Comparison of ENCODE assay signal across 29 cellular contexts in the genomic region with DNA sequence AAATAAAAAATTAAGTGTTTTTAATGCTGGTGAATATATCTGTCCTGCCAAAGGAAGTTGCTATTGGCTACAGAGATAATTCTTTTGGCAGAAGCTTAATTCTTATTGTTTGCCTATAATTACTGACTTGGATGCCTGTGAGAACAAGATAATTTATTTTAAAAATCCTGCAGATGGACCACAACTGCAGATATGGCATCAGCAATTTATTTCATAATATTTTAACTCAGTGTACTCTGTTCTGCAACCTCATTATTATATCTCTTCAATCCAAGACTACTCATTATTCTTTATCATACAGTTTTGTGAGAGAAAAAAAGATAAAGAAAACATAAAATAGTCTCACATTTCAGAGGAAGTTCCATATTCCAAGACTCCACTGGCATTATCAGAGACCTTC.
"Had no signal": no experiment of that assay in that cellular context is flagged by ENCODE, and none has a peak within 500 bp of the region (broad histone marks: within the 10 kb centered on the region; RNA-seq: fewer than 3 reads in every experiment).

No MANE protein-coding gene starts in this region.

- H3K4me1 ChIP-seq: Peyer's patch had no signal

- ATAC-seq: activated CD8-positive, alpha-beta T cell treated with anti-CD3 and anti-CD28 coated beads for 36 hours; activated T-cell treated with anti-CD3 and anti-CD28 coated beads, Interleukin-2, amount 50 U/mL, for 72 hours; activated T-helper 17 cell treated with anti-CD3 and anti-CD28 coated beads, Interleukin-2, amount 50 U/mL, for 72 hours; PC-3 had no signal

- H3K36me3 ChIP-seq: brain microvascular endothelial cell, Peyer's patch had no signal

- H3K4me2 ChIP-seq: KMS-11 had no signal

- H3K9ac ChIP-seq: KMS-11 had no signal

- H3K4me3 ChIP-seq: Peyer's patch had no signal

- H3K27me3 ChIP-seq: brain microvascular endothelial cell, Peyer's patch had no signal

- H3K9me3 ChIP-seq: Peyer's patch had no signal

- DNase-seq: activated CD4-positive, alpha-beta T cell treated with anti-CD3 and anti-CD28 coated beads, Interleukin-2, amount 10 ng/mL, durations not matched to agents 24 days and 14 days; activated CD4-positive, alpha-beta T cell treated with anti-CD3 and anti-CD28 coated beads, Interleukin-2, amount 50 U/mL, for 4 hours; activated CD8-positive, alpha-beta T cell treated with anti-CD3 and anti-CD28 coated beads for 36 hours; activated effector memory CD4-positive, alpha-beta T cell treated with anti-CD3 and anti-CD28 coated beads, Interleukin-2, amount 50 U/mL, for 16 hours; activated naive CD4-positive, alpha-beta T cell; activated naive CD4-positive, alpha-beta T cell treated with anti-CD3 and anti-CD28 coated beads, Interleukin-2, amount 50 U/mL, for 16 hours; activated naive CD8-positive, alpha-beta T cell treated with anti-CD3 and anti-CD28 coated beads for 36 hours; activated T-cell treated with anti-CD3 and anti-CD28 coated beads, Interleukin-2, amount 50 U/mL, for 1 hour; activated T-cell treated with anti-CD3 and anti-CD28 coated beads, Interleukin-2, amount 50 U/mL, for 72 hours; amygdala; brain microvascular endothelial cell; central memory CD4-positive, alpha-beta T cell; MM.1S; MV-4-11; NCI-H1092; NCI-H1417 treated with DMSO at 0.1 percent for 48 hours; NCI-H187 treated with DMSO at 0.1 percent for 48 hours; NCI-H2081; NCI-H2227 treated with DMSO at 0.1 percent for 48 hours; NCI-H510A; NCI-H526; NCI-H748 treated with DMSO at 0.1 percent for 48 hours; NK-92 treated with Interleukin-12 subunit alpha and Interleukin-12 subunit beta, amount 100 ng/mL, for 24 hours; PC-3; Peyer's patch; RPMI8226; SIG-M5 had no signal

- H3K27ac ChIP-seq: brain microvascular endothelial cell, KMS-11, Peyer's patch had no signal
